21 cellular contexts compared by ENCODE assay signal in genomic region chr1:187566371-187566770, GRCh38.
"Had no signal": no experiment of that assay in that cellular context is flagged by ENCODE, and none has a peak within 500 bp of the region (broad histone marks: within the 10 kb centered on the region; RNA-seq: fewer than 3 reads in every experiment).

No MANE protein-coding gene starts in this region.

- H3K36me3 ChIP-seq: brain microvascular endothelial cell, colonic mucosa had no signal

- H3K9me3 ChIP-seq: colonic mucosa had no signal

- H3K79me2 ChIP-seq: hepatocyte, parathyroid adenoma had no signal

- DNase-seq: activated CD4-positive, alpha-beta T cell treated with anti-CD3 and anti-CD28 coated beads for 36 hours; activated CD8-positive, alpha-beta T cell treated with anti-CD3 and anti-CD28 coated beads for 36 hours; activated naive CD4-positive, alpha-beta T cell treated with Interleukin-2 at 50 U/mL for 16 hours; activated naive CD8-positive, alpha-beta T cell treated with anti-CD3 and anti-CD28 coated beads, Interleukin-2, amount 10 ng/mL, durations not matched to agents 7 days and 5 days; activated T-cell treated with anti-CD3 and anti-CD28 coated beads, Interleukin-2, amount 50 U/mL, for 1 hour; brain microvascular endothelial cell; central memory CD4-positive, alpha-beta T cell; colonic mucosa; islet precursor cell; retina; stimulated activated CD4-positive, alpha-beta T cell treated with anti-CD3 and anti-CD28 coated beads, Interleukin-12 subunit alpha, Interleukin-12 subunit beta, amount 100 ng/mL, for 4 hours; stimulated activated CD4-positive, alpha-beta T cell treated with anti-CD3 and anti-CD28 coated beads, Interleukin-1b, Interleukin-23, amount 100 ng/mL, for 48 hours; stimulated activated CD8-positive, alpha-beta memory T cell treated with anti-CD3 and anti-CD28 coated beads, Interleukin-4, amount 100 ng/mL, for 48 hours; stimulated activated naive CD4-positive, alpha-beta T cell had no signal

- H3K27ac ChIP-seq: brain microvascular endothelial cell, colonic mucosa, hepatocyte, parathyroid adenoma had no signal

- H3K4me3 Mint-ChIP-seq: activated CD4-positive, alpha-beta T cell treated with anti-CD3 and anti-CD28 coated beads for 36 hours; activated CD8-positive, alpha-beta T cell treated with anti-CD3 and anti-CD28 coated beads for 36 hours; activated naive CD8-positive, alpha-beta T cell treated with anti-CD3 and anti-CD28 coated beads, Interleukin-2, amount 10 ng/mL, durations not matched to agents 7 days and 5 days; mesothelial cell of epicardium; nephron; T-helper 2 cell treated with Interferon-gamma antibody and Interleukin-4, amounts not matched to agents 5 μg/mL and 100 μg/mL, for 36 hours had no signal

- H3K27me3 ChIP-seq: brain microvascular endothelial cell, colonic mucosa, hepatocyte had no signal

- H3K9ac ChIP-seq: parathyroid adenoma had no signal

- H3K4me3 ChIP-seq: colonic mucosa, hepatocyte, lung had no signal

- H3K9me3 Mint-ChIP-seq: nephron had no signal

- ATAC-seq: activated CD4-positive, alpha-beta T cell treated with anti-CD3 and anti-CD28 coated beads for 36 hours; activated CD8-positive, alpha-beta T cell treated with anti-CD3 and anti-CD28 coated beads for 36 hours had no signal

- H3K4me1 ChIP-seq: colonic mucosa, parathyroid adenoma had no signal

- H2AFZ ChIP-seq: hepatocyte, parathyroid adenoma had no signal

- H3K27ac Mint-ChIP-seq: activated CD4-positive, alpha-beta T cell treated with anti-CD3 and anti-CD28 coated beads for 36 hours; activated CD8-positive, alpha-beta T cell treated with anti-CD3 and anti-CD28 coated beads for 36 hours; activated naive CD8-positive, alpha-beta T cell treated with anti-CD3 and anti-CD28 coated beads, Interleukin-2, amount 10 ng/mL, durations not matched to agents 7 days and 5 days; activated T-helper 2 cell treated with anti-CD3 and anti-CD28 coated beads, Interferon-gamma antibody, Interleukin-2, Interleukin-4, amounts not matched to agents 10 μg/mL and 5 μg/mL and 100 μg/mL, durations not matched to agents 14 hours and 24 hours and 36 hours; mesothelial cell of epicardium; nephron; T-helper 2 cell treated with Interferon-gamma antibody and Interleukin-4, amounts not matched to agents 5 μg/mL and 100 μg/mL, for 36 hours had no signal

- H3K36me3 Mint-ChIP-seq: activated naive CD8-positive, alpha-beta T cell treated with anti-CD3 and anti-CD28 coated beads, Interleukin-2, amount 10 ng/mL, durations not matched to agents 7 days and 5 days; mesothelial cell of epicardium had no signal

- H3K27me3 Mint-ChIP-seq: activated CD4-positive, alpha-beta T cell treated with anti-CD3 and anti-CD28 coated beads for 36 hours; activated CD8-positive, alpha-beta T cell treated with anti-CD3 and anti-CD28 coated beads for 36 hours; activated naive CD8-positive, alpha-beta T cell treated with anti-CD3 and anti-CD28 coated beads, Interleukin-2, amount 10 ng/mL, durations not matched to agents 7 days and 5 days had no signal

- H3K4me1 Mint-ChIP-seq: activated CD4-positive, alpha-beta T cell treated with anti-CD3 and anti-CD28 coated beads for 36 hours; activated naive CD8-positive, alpha-beta T cell treated with anti-CD3 and anti-CD28 coated beads, Interleukin-2, amount 10 ng/mL, durations not matched to agents 7 days and 5 days; mesothelial cell of epicardium; nephron had no signal

- H3K4me2 ChIP-seq: hepatocyte had no signal
